Comparison of ENCODE assay signal across 7 cellular contexts in genomic region chr2:87477669-87478423, GRCh38.
DNase-seq lines count a peak whose midpoint lies in the region; ATAC-seq and TF ChIP-seq lines count a peak whose summit lies in the region.
"Not testable (repeated sequence)": the region's sequence is repeated elsewhere in the genome, so short reads cannot be mapped to it uniquely, and the experiment has no call there.

No MANE protein-coding gene starts in this region.

- not testable (repeated sequence) for TF ChIP-seq CTCF in choroid plexus epithelial cell (conservative IDR thresholded peaks at IDR 0.05; ENCODE audit: low read depth, low read length); hepatocyte (IDR thresholded peaks at IDR 0.05; ENCODE audit: poor library complexity)

- H3K27me3 ChIP-seq in adipocyte (replicated peaks; ENCODE audit: control insufficient read depth, insufficient read depth, low read length); hepatocyte: not testable (repeated sequence)

- ATAC-seq in Right ventricle myocardium inferior (peak; percentile 91), sciatic nerve (peak; percentile 57)

- peak overlapping the region; percentile 26 for H3K4me3 Mint-ChIP-seq in activated CD4-positive, alpha-beta T cell treated with anti-CD3 and anti-CD28 coated beads, Interleukin-2, amount 10 ng/mL, durations not matched to agents 24 days and 14 days

- DNase-seq in EH (ENCODE audit: low read depth) (peak; percentile 49), choroid plexus epithelial cell (ENCODE audit: low read depth) (peak; percentile 62)
- not testable (repeated sequence) for DNase-seq in activated CD4-positive, alpha-beta T cell treated with anti-CD3 and anti-CD28 coated beads, Interleukin-2, amount 10 ng/mL, durations not matched to agents 24 days and 14 days; adipocyte (ENCODE audit: low read depth); Right ventricle myocardium inferior (ENCODE audit: missing footprints); hepatocyte (ENCODE audit: low spot score); sciatic nerve (ENCODE audit: low spot score)

- H3K27ac Mint-ChIP-seq in activated CD4-positive, alpha-beta T cell treated with anti-CD3 and anti-CD28 coated beads, Interleukin-2, amount 10 ng/mL, durations not matched to agents 24 days and 14 days: peak overlapping the region; percentile 51

- H3K4me3 ChIP-seq in adipocyte (ENCODE audit: low read length): peak overlapping the region; percentile 37
- H3K4me3 ChIP-seq in choroid plexus epithelial cell (ENCODE audit: low read depth, low read length); hepatocyte: not testable (repeated sequence)

- not testable (repeated sequence) for H4K20me1 ChIP-seq in hepatocyte (ENCODE audit: insufficient read depth, poor library complexity, severe bottlenecking)

- not testable (repeated sequence) for H3K79me2 ChIP-seq in hepatocyte

- H2AFZ ChIP-seq in hepatocyte: not testable (repeated sequence)

- intact Hi-C loops in activated CD4-positive, alpha-beta T cell treated with anti-CD3 and anti-CD28 coated beads, Interleukin-2, amount 10 ng/mL, durations not matched to agents 24 days and 14 days (cut with micrococcal nuclease); Right ventricle myocardium inferior (cut with DNase I); sciatic nerve (cut with DNase I): not testable (repeated sequence)

- not testable (repeated sequence) for H3K9me2 ChIP-seq in hepatocyte (replicated peaks; ENCODE audit: insufficient read depth)

- H3K9me3 Mint-ChIP-seq in activated CD4-positive, alpha-beta T cell treated with anti-CD3 and anti-CD28 coated beads, Interleukin-2, amount 10 ng/mL, durations not matched to agents 24 days and 14 days: not testable (repeated sequence)

- H3K36me3 ChIP-seq in adipocyte (ENCODE audit: control insufficient read depth, insufficient read depth, low read length, severe bottlenecking); hepatocyte (replicated peaks; ENCODE audit: insufficient read depth, low read depth): not testable (repeated sequence)

- H3K4me1 Mint-ChIP-seq in activated CD4-positive, alpha-beta T cell treated with anti-CD3 and anti-CD28 coated beads, Interleukin-2, amount 10 ng/mL, durations not matched to agents 24 days and 14 days: peaks cover 27% of the 10 kb centered on the region

- H3K9ac ChIP-seq in adipocyte (ENCODE audit: low read length): peak overlapping the region; percentile 60

- H3K27ac ChIP-seq in hepatocyte: peak overlapping the region; percentile 71

- WGBS in hepatocyte (ENCODE audit: low lambda C conversion rate, missing lambda C conversion rate): 78% methylated on average over 12 of the region's 12 CpGs

- not testable (repeated sequence) for H3K9me3 ChIP-seq in adipocyte (ENCODE audit: control insufficient read depth, low read length); hepatocyte (ENCODE audit: low read depth)

- H3K36me3 Mint-ChIP-seq in activated CD4-positive, alpha-beta T cell treated with anti-CD3 and anti-CD28 coated beads, Interleukin-2, amount 10 ng/mL, durations not matched to agents 24 days and 14 days (ENCODE audit: low read depth): peaks cover 32% of the 10 kb centered on the region

- not testable (repeated sequence) for H3K27me3 Mint-ChIP-seq in activated CD4-positive, alpha-beta T cell treated with anti-CD3 and anti-CD28 coated beads, Interleukin-2, amount 10 ng/mL, durations not matched to agents 24 days and 14 days

- H3K4me2 ChIP-seq in hepatocyte: peak overlapping the region; percentile 44

- not testable (repeated sequence) for H3K4me1 ChIP-seq in adipocyte (ENCODE audit: control insufficient read depth, insufficient read depth, low read length); hepatocyte (ENCODE audit: insufficient read depth)
